1 cellular context compared by ENCODE assay signal in the genomic region with DNA sequence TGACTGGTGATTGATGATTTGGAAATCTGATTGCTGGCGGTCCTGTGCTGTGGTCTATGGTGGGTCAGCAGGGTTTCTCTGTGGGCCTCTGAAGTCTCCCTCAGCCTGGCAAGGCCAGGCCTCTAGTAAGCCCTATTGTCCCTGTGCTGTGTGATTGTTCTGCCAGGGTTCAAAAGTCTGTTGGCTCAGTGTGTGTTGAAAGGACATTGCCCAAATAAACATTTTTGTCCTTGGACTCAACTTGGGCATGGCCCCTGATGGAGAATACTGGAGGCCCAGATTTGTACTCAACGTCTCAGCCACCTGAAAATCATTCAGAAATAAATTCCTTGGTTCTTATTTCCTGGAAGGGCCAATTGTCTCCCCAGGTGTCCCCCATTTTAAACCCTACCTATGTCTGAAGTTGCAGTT.
TF ChIP-seq lines count a peak whose summit lies in the region.

No MANE protein-coding gene starts in this region.

TF ChIP-seq in HepG2, 621 proteins besides CTCF, POLR2A, EP300 and RAD21 (continued from another document and continues in another):
- TF ChIP-seq, protein P1, sequence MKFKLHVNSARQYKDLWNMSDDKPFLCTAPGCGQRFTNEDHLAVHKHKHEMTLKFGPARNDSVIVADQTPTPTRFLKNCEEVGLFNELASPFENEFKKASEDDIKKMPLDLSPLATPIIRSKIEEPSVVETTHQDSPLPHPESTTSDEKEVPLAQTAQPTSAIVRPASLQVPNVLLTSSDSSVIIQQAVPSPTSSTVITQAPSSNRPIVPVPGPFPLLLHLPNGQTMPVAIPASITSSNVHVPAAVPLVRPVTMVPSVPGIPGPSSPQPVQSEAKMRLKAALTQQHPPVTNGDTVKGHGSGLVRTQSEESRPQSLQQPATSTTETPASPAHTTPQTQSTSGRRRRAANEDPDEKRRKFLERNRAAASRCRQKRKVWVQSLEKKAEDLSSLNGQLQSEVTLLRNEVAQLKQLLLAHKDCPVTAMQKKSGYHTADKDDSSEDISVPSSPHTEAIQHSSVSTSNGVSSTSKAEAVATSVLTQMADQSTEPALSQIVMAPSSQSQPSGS (CRISPR knock-in tag; IDR thresholded peaks at IDR 0.05), result peak; percentile 88
- TF ChIP-seq ZZZ3 (CRISPR knock-in tag; IDR thresholded peaks at IDR 0.05; ENCODE audit: borderline replicate concordance), result no peak
- TF ChIP-seq ZNF737 (CRISPR knock-in tag; IDR thresholded peaks at IDR 0.05; ENCODE audit: borderline replicate concordance), result no peak
- TF ChIP-seq FOXO1 (CRISPR knock-in tag; IDR thresholded peaks at IDR 0.05), result peak; percentile 99
- no peak for TF ChIP-seq ZNF34 (CRISPR knock-in tag; IDR thresholded peaks at IDR 0.05; ENCODE audit: borderline replicate concordance)
- peak; percentile 94 for TF ChIP-seq FOXA3 (CRISPR knock-in tag; IDR thresholded peaks at IDR 0.05)
- TF ChIP-seq ZSCAN29 (CRISPR knock-in tag; conservative IDR thresholded peaks at IDR 0.05), result no peak
- no peak for TF ChIP-seq MZF1 (CRISPR knock-in tag; IDR thresholded peaks at IDR 0.05; ENCODE audit: borderline replicate concordance)
- peak; percentile 82 for TF ChIP-seq ZKSCAN8 (CRISPR knock-in tag; IDR thresholded peaks at IDR 0.05; ENCODE audit: borderline replicate concordance)
- TF ChIP-seq, protein P2, sequence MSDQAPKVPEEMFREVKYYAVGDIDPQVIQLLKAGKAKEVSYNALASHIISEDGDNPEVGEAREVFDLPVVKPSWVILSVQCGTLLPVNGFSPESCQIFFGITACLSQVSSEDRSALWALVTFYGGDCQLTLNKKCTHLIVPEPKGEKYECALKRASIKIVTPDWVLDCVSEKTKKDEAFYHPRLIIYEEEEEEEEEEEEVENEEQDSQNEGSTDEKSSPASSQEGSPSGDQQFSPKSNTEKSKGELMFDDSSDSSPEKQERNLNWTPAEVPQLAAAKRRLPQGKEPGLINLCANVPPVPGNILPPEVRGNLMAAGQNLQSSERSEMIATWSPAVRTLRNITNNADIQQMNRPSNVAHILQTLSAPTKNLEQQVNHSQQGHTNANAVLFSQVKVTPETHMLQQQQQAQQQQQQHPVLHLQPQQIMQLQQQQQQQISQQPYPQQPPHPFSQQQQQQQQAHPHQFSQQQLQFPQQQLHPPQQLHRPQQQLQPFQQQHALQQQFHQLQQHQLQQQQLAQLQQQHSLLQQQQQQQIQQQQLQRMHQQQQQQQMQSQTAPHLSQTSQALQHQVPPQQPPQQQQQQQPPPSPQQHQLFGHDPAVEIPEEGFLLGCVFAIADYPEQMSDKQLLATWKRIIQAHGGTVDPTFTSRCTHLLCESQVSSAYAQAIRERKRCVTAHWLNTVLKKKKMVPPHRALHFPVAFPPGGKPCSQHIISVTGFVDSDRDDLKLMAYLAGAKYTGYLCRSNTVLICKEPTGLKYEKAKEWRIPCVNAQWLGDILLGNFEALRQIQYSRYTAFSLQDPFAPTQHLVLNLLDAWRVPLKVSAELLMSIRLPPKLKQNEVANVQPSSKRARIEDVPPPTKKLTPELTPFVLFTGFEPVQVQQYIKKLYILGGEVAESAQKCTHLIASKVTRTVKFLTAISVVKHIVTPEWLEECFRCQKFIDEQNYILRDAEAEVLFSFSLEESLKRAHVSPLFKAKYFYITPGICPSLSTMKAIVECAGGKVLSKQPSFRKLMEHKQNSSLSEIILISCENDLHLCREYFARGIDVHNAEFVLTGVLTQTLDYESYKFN (CRISPR knock-in tag; conservative IDR thresholded peaks at IDR 0.05), result peak; percentile 98
- TF ChIP-seq ZNF501 (CRISPR knock-in tag; IDR thresholded peaks at IDR 0.05), result peak; percentile 76
- no peak for TF ChIP-seq ZNF709 (CRISPR knock-in tag; IDR thresholded peaks at IDR 0.05)
- TF ChIP-seq CENPX (CRISPR knock-in tag; IDR thresholded peaks at IDR 0.05), result no peak
- TF ChIP-seq ZNF160 (CRISPR knock-in tag; IDR thresholded peaks at IDR 0.05), result no peak
- TF ChIP-seq GATAD1 (CRISPR knock-in tag; IDR thresholded peaks at IDR 0.05), result peak; percentile 60; the same call in 1 of the 2 replicates
- TF ChIP-seq ZNF629 (CRISPR knock-in tag; conservative IDR thresholded peaks at IDR 0.05), result 0 out of 2 replicates have a peak, but pooled peaks have one; percentile 31
- TF ChIP-seq MIER2 (CRISPR knock-in tag; IDR thresholded peaks at IDR 0.05), result peak; percentile 85
- TF ChIP-seq NFKBIZ (CRISPR knock-in tag; IDR thresholded peaks at IDR 0.05), result peak; percentile 82; the same call in 1 of the 2 replicates
- TF ChIP-seq RNF2 (conservative IDR thresholded peaks at IDR 0.05; ENCODE audit: low read depth), result no peak
- peak; percentile 93 for TF ChIP-seq DPF2 (CRISPR knock-in tag; IDR thresholded peaks at IDR 0.05; ENCODE audit: borderline replicate concordance, low read depth)
- peak; percentile 96 for TF ChIP-seq TEAD3 (CRISPR knock-in tag; optimal IDR thresholded peaks at IDR 0.05; ENCODE audit: borderline replicate concordance)
- TF ChIP-seq BRCA1 (CRISPR knock-in tag; IDR thresholded peaks at IDR 0.05), result no peak
- no peak for TF ChIP-seq CHD4 (IDR thresholded peaks at IDR 0.05; ENCODE audit: borderline replicate concordance, low read length)
- TF ChIP-seq, protein P3, sequence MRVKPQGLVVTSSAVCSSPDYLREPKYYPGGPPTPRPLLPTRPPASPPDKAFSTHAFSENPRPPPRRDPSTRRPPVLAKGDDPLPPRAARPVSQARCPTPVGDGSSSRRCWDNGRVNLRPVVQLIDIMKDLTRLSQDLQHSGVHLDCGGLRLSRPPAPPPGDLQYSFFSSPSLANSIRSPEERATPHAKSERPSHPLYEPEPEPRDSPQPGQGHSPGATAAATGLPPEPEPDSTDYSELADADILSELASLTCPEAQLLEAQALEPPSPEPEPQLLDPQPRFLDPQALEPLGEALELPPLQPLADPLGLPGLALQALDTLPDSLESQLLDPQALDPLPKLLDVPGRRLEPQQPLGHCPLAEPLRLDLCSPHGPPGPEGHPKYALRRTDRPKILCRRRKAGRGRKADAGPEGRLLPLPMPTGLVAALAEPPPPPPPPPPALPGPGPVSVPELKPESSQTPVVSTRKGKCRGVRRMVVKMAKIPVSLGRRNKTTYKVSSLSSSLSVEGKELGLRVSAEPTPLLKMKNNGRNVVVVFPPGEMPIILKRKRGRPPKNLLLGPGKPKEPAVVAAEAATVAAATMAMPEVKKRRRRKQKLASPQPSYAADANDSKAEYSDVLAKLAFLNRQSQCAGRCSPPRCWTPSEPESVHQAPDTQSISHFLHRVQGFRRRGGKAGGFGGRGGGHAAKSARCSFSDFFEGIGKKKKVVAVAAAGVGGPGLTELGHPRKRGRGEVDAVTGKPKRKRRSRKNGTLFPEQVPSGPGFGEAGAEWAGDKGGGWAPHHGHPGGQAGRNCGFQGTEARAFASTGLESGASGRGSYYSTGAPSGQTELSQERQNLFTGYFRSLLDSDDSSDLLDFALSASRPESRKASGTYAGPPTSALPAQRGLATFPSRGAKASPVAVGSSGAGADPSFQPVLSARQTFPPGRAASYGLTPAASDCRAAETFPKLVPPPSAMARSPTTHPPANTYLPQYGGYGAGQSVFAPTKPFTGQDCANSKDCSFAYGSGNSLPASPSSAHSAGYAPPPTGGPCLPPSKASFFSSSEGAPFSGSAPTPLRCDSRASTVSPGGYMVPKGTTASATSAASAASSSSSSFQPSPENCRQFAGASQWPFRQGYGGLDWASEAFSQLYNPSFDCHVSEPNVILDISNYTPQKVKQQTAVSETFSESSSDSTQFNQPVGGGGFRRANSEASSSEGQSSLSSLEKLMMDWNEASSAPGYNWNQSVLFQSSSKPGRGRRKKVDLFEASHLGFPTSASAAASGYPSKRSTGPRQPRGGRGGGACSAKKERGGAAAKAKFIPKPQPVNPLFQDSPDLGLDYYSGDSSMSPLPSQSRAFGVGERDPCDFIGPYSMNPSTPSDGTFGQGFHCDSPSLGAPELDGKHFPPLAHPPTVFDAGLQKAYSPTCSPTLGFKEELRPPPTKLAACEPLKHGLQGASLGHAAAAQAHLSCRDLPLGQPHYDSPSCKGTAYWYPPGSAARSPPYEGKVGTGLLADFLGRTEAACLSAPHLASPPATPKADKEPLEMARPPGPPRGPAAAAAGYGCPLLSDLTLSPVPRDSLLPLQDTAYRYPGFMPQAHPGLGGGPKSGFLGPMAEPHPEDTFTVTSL (CRISPR knock-in tag; IDR thresholded peaks at IDR 0.05; ENCODE audit: borderline replicate concordance), result peak; percentile 94; the same call in 1 of the 2 replicates
- TF ChIP-seq HOXD1 (CRISPR knock-in tag; IDR thresholded peaks at IDR 0.05), result peak; percentile 43; the same call in 1 of the 2 replicates
- TF ChIP-seq, protein P4, sequence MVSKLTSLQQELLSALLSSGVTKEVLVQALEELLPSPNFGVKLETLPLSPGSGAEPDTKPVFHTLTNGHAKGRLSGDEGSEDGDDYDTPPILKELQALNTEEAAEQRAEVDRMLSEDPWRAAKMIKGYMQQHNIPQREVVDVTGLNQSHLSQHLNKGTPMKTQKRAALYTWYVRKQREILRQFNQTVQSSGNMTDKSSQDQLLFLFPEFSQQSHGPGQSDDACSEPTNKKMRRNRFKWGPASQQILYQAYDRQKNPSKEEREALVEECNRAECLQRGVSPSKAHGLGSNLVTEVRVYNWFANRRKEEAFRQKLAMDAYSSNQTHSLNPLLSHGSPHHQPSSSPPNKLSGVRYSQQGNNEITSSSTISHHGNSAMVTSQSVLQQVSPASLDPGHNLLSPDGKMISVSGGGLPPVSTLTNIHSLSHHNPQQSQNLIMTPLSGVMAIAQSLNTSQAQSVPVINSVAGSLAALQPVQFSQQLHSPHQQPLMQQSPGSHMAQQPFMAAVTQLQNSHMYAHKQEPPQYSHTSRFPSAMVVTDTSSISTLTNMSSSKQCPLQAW (CRISPR knock-in tag; IDR thresholded peaks at IDR 0.05), result peak; percentile 77
- no peak for TF ChIP-seq RFX1 (IDR thresholded peaks at IDR 0.05)
- TF ChIP-seq, protein P5, sequence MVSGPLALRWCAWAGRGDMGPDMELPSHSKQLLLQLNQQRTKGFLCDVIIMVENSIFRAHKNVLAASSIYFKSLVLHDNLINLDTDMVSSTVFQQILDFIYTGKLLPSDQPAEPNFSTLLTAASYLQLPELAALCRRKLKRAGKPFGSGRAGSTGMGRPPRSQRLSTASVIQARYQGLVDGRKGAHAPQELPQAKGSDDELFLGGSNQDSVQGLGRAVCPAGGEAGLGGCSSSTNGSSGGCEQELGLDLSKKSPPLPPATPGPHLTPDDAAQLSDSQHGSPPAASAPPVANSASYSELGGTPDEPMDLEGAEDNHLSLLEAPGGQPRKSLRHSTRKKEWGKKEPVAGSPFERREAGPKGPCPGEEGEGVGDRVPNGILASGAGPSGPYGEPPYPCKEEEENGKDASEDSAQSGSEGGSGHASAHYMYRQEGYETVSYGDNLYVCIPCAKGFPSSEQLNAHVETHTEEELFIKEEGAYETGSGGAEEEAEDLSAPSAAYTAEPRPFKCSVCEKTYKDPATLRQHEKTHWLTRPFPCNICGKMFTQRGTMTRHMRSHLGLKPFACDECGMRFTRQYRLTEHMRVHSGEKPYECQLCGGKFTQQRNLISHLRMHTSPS (CRISPR knock-in tag; IDR thresholded peaks at IDR 0.05; ENCODE audit: low read depth), result peak; percentile 98
- TF ChIP-seq ZNF816 (CRISPR knock-in tag; IDR thresholded peaks at IDR 0.05; ENCODE audit: borderline replicate concordance), result no peak
- no peak for TF ChIP-seq WIZ (CRISPR knock-in tag; IDR thresholded peaks at IDR 0.05)
- peak; percentile 89 for TF ChIP-seq MIXL1 (CRISPR knock-in tag; IDR thresholded peaks at IDR 0.05)
- TF ChIP-seq, protein P6, sequence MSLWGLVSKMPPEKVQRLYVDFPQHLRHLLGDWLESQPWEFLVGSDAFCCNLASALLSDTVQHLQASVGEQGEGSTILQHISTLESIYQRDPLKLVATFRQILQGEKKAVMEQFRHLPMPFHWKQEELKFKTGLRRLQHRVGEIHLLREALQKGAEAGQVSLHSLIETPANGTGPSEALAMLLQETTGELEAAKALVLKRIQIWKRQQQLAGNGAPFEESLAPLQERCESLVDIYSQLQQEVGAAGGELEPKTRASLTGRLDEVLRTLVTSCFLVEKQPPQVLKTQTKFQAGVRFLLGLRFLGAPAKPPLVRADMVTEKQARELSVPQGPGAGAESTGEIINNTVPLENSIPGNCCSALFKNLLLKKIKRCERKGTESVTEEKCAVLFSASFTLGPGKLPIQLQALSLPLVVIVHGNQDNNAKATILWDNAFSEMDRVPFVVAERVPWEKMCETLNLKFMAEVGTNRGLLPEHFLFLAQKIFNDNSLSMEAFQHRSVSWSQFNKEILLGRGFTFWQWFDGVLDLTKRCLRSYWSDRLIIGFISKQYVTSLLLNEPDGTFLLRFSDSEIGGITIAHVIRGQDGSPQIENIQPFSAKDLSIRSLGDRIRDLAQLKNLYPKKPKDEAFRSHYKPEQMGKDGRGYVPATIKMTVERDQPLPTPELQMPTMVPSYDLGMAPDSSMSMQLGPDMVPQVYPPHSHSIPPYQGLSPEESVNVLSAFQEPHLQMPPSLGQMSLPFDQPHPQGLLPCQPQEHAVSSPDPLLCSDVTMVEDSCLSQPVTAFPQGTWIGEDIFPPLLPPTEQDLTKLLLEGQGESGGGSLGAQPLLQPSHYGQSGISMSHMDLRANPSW (CRISPR knock-in tag; IDR thresholded peaks at IDR 0.05; ENCODE audit: borderline replicate concordance), result peak; percentile 54; the same call in 1 of the 2 replicates
- TF ChIP-seq, protein P7, sequence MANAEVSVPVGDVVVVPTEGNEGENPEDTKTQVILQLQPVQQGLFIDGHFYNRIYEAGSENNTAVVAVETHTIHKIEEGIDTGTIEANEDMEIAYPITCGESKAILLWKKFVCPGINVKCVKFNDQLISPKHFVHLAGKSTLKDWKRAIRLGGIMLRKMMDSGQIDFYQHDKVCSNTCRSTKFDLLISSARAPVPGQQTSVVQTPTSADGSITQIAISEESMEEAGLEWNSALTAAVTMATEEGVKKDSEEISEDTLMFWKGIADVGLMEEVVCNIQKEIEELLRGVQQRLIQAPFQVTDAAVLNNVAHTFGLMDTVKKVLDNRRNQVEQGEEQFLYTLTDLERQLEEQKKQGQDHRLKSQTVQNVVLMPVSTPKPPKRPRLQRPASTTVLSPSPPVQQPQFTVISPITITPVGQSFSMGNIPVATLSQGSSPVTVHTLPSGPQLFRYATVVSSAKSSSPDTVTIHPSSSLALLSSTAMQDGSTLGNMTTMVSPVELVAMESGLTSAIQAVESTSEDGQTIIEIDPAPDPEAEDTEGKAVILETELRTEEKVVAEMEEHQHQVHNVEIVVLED (CRISPR knock-in tag; IDR thresholded peaks at IDR 0.05; ENCODE audit: borderline replicate concordance), result no peak
- no peak for TF ChIP-seq ZNF776 (CRISPR knock-in tag; IDR thresholded peaks at IDR 0.05)
- TF ChIP-seq, protein P8, sequence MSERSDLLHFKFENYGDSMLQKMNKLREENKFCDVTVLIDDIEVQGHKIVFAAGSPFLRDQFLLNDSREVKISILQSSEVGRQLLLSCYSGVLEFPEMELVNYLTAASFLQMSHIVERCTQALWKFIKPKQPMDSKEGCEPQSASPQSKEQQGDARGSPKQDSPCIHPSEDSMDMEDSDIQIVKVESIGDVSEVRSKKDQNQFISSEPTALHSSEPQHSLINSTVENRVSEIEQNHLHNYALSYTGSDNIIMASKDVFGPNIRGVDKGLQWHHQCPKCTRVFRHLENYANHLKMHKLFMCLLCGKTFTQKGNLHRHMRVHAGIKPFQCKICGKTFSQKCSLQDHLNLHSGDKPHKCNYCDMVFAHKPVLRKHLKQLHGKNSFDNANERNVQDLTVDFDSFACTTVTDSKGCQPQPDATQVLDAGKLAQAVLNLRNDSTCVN (CRISPR knock-in tag; IDR thresholded peaks at IDR 0.05; ENCODE audit: borderline replicate concordance), result 0 out of 2 replicates have a peak, but pooled peaks have one; percentile 25
- no peak for TF ChIP-seq U2AF1 (optimal IDR thresholded peaks at IDR 0.05; ENCODE audit: low read depth, low read length)
- TF ChIP-seq BRD4 (CRISPR knock-in tag; IDR thresholded peaks at IDR 0.05), result no peak
- TF ChIP-seq POGZ (CRISPR knock-in tag; IDR thresholded peaks at IDR 0.05), result peak; percentile 97
- TF ChIP-seq ZNF713 (CRISPR knock-in tag; IDR thresholded peaks at IDR 0.05), result no peak
- TF ChIP-seq, protein P9, sequence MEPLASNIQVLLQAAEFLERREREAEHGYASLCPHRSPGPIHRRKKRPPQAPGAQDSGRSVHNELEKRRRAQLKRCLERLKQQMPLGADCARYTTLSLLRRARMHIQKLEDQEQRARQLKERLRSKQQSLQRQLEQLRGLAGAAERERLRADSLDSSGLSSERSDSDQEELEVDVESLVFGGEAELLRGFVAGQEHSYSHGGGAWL (CRISPR knock-in tag; IDR thresholded peaks at IDR 0.05), result no peak
- TF ChIP-seq ZMAT3 (CRISPR knock-in tag; conservative IDR thresholded peaks at IDR 0.05), result no peak; the same call in 1 of the 2 replicates
